In the genomic region with DNA sequence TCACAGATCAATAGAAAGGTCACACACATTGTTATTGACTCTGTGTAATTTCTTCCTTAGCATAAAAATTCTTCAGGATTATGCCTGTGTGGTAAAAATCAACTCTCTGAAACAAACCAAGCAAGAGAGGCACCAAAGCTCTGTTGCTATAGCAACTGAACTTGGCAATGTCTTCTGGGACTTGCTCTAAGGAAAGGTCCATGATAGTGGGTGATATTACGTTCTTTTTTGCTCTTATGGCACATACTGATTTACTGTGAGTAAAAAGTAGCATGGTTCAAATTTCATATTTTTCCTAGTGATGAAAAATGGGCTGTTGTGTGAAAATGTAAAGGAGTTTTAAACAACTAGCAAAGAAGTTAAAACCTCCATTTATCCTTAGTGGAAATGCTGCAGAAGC, we compare ENCODE assay signal across 24 cellular contexts.
"Had no signal": no experiment of that assay in that cellular context is flagged by ENCODE, and none has a peak within 500 bp of the region (broad histone marks: within the 10 kb centered on the region; RNA-seq: fewer than 3 reads in every experiment).

No MANE protein-coding gene starts in this region.

- H3K36me3 ChIP-seq: thoracic aorta, upper lobe of left lung had no signal

- H3K27me3 Mint-ChIP-seq: activated CD4-positive, alpha-beta T cell treated with anti-CD3 and anti-CD28 coated beads, Interleukin-2, amount 10 ng/mL, durations not matched to agents 24 days and 14 days; activated naive CD8-positive, alpha-beta T cell treated with anti-CD3 and anti-CD28 coated beads, Interleukin-2, amount 50 U/mL, for 24 hours; T-cell had no signal

- H3K4me1 ChIP-seq: body of pancreas, upper lobe of left lung had no signal

- H3K27ac Mint-ChIP-seq: activated CD4-positive, alpha-beta memory T cell treated with anti-CD3 and anti-CD28 coated beads, Interleukin-2, amount 10 ng/mL, durations not matched to agents 7 days and 5 days; activated CD4-positive, alpha-beta T cell treated with anti-CD3 and anti-CD28 coated beads, Interleukin-2, amount 10 ng/mL, durations not matched to agents 24 days and 14 days; activated naive CD8-positive, alpha-beta T cell treated with anti-CD3 and anti-CD28 coated beads, Interleukin-2, amount 50 U/mL, for 24 hours; activated T-cell treated with anti-CD3 and anti-CD28 coated beads, Interleukin-2, amount 50 U/mL, for 72 hours; stimulated activated naive B cell treated with anti-CD40 and anti-IgM and Interleukin-4, amounts not matched to agents 10 μg/mL and 1 μg/mL and 100 μg/mL, for 72 hours; T-cell; T-helper 2 cell treated with Interferon-gamma antibody and Interleukin-4, amounts not matched to agents 5 μg/mL and 100 μg/mL, for 36 hours had no signal

- H3K9me3 Mint-ChIP-seq: activated CD4-positive, alpha-beta memory T cell treated with anti-CD3 and anti-CD28 coated beads, Interleukin-2, amount 10 ng/mL, durations not matched to agents 7 days and 5 days; activated CD4-positive, alpha-beta T cell treated with anti-CD3 and anti-CD28 coated beads, Interleukin-2, amount 10 ng/mL, durations not matched to agents 24 days and 14 days; activated naive CD8-positive, alpha-beta T cell treated with anti-CD3 and anti-CD28 coated beads, Interleukin-2, amount 50 U/mL, for 24 hours; activated T-cell treated with anti-CD3 and anti-CD28 coated beads, Interleukin-2, amount 50 U/mL, for 72 hours; nephron; stimulated activated naive B cell treated with anti-CD40 and anti-IgM and Interleukin-4, amounts not matched to agents 10 μg/mL and 1 μg/mL and 100 μg/mL, for 72 hours; T-cell; T-helper 2 cell treated with Interferon-gamma antibody and Interleukin-4, amounts not matched to agents 5 μg/mL and 100 μg/mL, for 36 hours had no signal

- FAIRE-seq: endometrium, small intestine had no signal

- DNase-seq: activated CD4-positive, alpha-beta memory T cell treated with anti-CD3 and anti-CD28 coated beads, Interleukin-2, amount 10 ng/mL, durations not matched to agents 7 days and 5 days; activated CD4-positive, alpha-beta T cell treated with anti-CD3 and anti-CD28 coated beads, Interleukin-2, amount 10 ng/mL, durations not matched to agents 24 days and 14 days; activated effector memory CD4-positive, alpha-beta T cell treated with anti-CD3 and anti-CD28 coated beads, Interleukin-2, amount 50 U/mL, for 16 hours; activated naive CD4-positive, alpha-beta T cell treated with anti-CD3 and anti-CD28 coated beads, Interleukin-2, amount 50 U/mL, for 16 hours; activated naive CD8-positive, alpha-beta T cell treated with anti-CD3 and anti-CD28 coated beads, Interleukin-2, amount 50 U/mL, for 24 hours; activated T-cell treated with anti-CD3 and anti-CD28 coated beads, Interleukin-2, amount 50 U/mL, for 72 hours; body of pancreas; effector CD4-positive, alpha-beta T cell; midbrain; occipital lobe; small intestine; stimulated activated CD4-positive, alpha-beta T cell treated with anti-CD3 and anti-CD28 coated beads, Interleukin-15, amount 100 ng/mL, for 24 hours; stimulated activated CD8-positive, alpha-beta memory T cell treated with anti-CD3 and anti-CD28 coated beads, Interleukin-4, amount 100 ng/mL, for 48 hours; stimulated activated naive B cell treated with anti-CD40 and anti-IgM and Interleukin-4, amounts not matched to agents 10 μg/mL and 1 μg/mL and 100 μg/mL, for 72 hours; T-cell; upper lobe of left lung had no signal

- H3K4me3 Mint-ChIP-seq: activated CD4-positive, alpha-beta memory T cell treated with anti-CD3 and anti-CD28 coated beads, Interleukin-2, amount 10 ng/mL, durations not matched to agents 7 days and 5 days; activated CD4-positive, alpha-beta T cell treated with anti-CD3 and anti-CD28 coated beads, Interleukin-2, amount 10 ng/mL, durations not matched to agents 24 days and 14 days; activated naive CD8-positive, alpha-beta T cell treated with anti-CD3 and anti-CD28 coated beads, Interleukin-2, amount 50 U/mL, for 24 hours; activated T-cell treated with anti-CD3 and anti-CD28 coated beads, Interleukin-2, amount 50 U/mL, for 72 hours; nephron; stimulated activated naive B cell treated with anti-CD40 and anti-IgM and Interleukin-4, amounts not matched to agents 10 μg/mL and 1 μg/mL and 100 μg/mL, for 72 hours; T-cell; T-helper 2 cell treated with Interferon-gamma antibody and Interleukin-4, amounts not matched to agents 5 μg/mL and 100 μg/mL, for 36 hours had no signal

- H3K36me3 Mint-ChIP-seq: stimulated activated naive B cell treated with anti-CD40 and anti-IgM and Interleukin-4, amounts not matched to agents 10 μg/mL and 1 μg/mL and 100 μg/mL, for 72 hours; T-cell had no signal

- H3K4me1 Mint-ChIP-seq: activated CD4-positive, alpha-beta T cell treated with anti-CD3 and anti-CD28 coated beads, Interleukin-2, amount 10 ng/mL, durations not matched to agents 24 days and 14 days; stimulated activated naive B cell treated with anti-CD40 and anti-IgM and Interleukin-4, amounts not matched to agents 10 μg/mL and 1 μg/mL and 100 μg/mL, for 72 hours; T-cell had no signal

- H3K27ac ChIP-seq: body of pancreas, thoracic aorta, upper lobe of left lung, VCaP had no signal

- ATAC-seq: activated CD4-positive, CD25-positive, alpha-beta regulatory T cell treated with anti-CD3 and anti-CD28 coated beads, Interleukin-2, amount 50 U/mL, for 24 hours; activated naive CD8-positive, alpha-beta T cell treated with anti-CD3 and anti-CD28 coated beads, Interleukin-2, amount 50 U/mL, for 24 hours; activated T-cell treated with anti-CD3 and anti-CD28 coated beads, Interleukin-2, amount 50 U/mL, for 72 hours; body of pancreas; left lobe of liver; sciatic nerve; stimulated activated naive B cell treated with anti-CD40 and anti-IgM and Interleukin-4, amounts not matched to agents 10 μg/mL and 1 μg/mL and 100 μg/mL, for 72 hours; T-cell had no signal

- H3K9me3 ChIP-seq: body of pancreas, thoracic aorta, upper lobe of left lung had no signal

- H3K27me3 ChIP-seq: body of pancreas, upper lobe of left lung had no signal

- H3K4me3 ChIP-seq: body of pancreas, thoracic aorta, upper lobe of left lung had no signal
